ENCODE assay signal across 8 cellular contexts in the genomic region with DNA sequence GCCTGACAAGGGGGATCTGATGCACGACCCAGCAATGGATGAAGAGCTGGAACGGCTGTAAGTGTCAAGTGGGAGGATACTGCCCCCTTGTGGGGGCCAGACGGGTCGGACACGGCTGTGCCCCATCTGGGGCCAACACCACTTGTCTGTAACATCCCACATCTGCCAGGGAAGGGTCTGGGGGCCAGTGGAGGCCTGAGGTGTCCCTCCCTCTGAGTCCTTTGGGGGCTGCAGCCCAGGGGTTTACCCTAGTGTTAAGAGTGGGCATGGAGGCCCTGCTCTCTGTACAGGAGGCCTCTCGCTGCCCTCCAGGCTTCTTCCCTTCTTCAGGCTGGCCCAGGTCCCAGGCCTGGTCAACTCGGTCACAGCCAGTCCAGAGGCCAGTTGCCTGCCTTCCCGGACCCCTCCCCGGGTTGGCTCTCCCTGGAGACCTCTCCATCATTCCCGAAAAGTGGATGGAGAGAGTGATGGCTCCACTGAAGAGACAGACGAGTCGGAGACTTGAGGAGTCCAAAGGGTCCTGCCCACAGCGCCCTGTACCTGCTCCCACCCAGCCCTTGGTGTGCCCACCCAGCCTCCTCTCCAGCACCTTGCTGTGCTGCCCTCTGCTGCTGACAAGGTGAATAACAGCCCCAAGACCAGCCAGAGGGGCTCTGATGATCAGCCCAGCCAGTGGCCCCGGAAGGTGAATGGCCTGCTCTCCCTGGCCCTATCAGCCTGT. TPM values are rescaled to one million over a fixed set of nuclear protein-coding genes. Genes with fewer than 3 reads are reported as not detected.
DNase-seq lines count a peak whose midpoint lies in the region; ATAC-seq and TF ChIP-seq lines count a peak whose summit lies in the region.

No MANE protein-coding gene starts in this region.

- H3K4me1 ChIP-seq in RWPE2 (ENCODE audit: insufficient read depth, poor library complexity, severe bottlenecking): no peaks in the 10 kb centered on the region

- no peak for TF ChIP-seq EP300 in Ishikawa (IDR thresholded peaks at IDR 0.05; ENCODE audit: borderline replicate concordance)

- no peak overlapping the region for H3K4me3 ChIP-seq in RWPE2 (ENCODE audit: severe bottlenecking)

- CTCF ChIA-PET in activated naive CD4-positive, alpha-beta T cell treated with anti-CD3 and anti-CD28 coated beads, Interleukin-2, amount 10 ng/mL, durations not matched to agents 7 days and 5 days (lab: Charles Lee): interaction anchor here (0.6 to 3.9 kb wide), 10 partner anchors 9 to 342 kb away, joined by 3 to 16 read pairs (median 3); no protein-coding TSS in a partner anchor

- H3K9me3 Mint-ChIP-seq in activated naive CD4-positive, alpha-beta T cell treated with anti-CD3 and anti-CD28 coated beads, Interleukin-2, amount 10 ng/mL, durations not matched to agents 7 days and 5 days: no peaks in the 10 kb centered on the region

- no peaks in the 10 kb centered on the region for H3K27me3 ChIP-seq in RWPE2 (ENCODE audit: insufficient read depth, poor library complexity, severe bottlenecking)

- H3K9me3 ChIP-seq in RWPE2 (ENCODE audit: severe bottlenecking): no peaks in the 10 kb centered on the region

- H3K27ac ChIP-seq in RWPE2 (ENCODE audit: poor library complexity, severe bottlenecking): no peak overlapping the region

- H3K27me3 Mint-ChIP-seq in activated naive CD4-positive, alpha-beta T cell treated with anti-CD3 and anti-CD28 coated beads, Interleukin-2, amount 10 ng/mL, durations not matched to agents 7 days and 5 days: no peaks in the 10 kb centered on the region

- in situ Hi-C loops in ACHN (cut with HindIII; ENCODE audit: low pct_ligation_motif_present, low pct_unique_long_range_greater_than_20kb, low sequenced_read_pairs): no loop called here

- TF ChIP-seq CTCF in RWPE2 (IDR thresholded peaks at IDR 0.05; ENCODE audit: poor library complexity, severe bottlenecking): peak; percentile 70

- ATAC-seq in GM18511 (IDR thresholded peaks at IDR 0.05; ENCODE audit: unreplicated experiment) (peak; percentile 73), RWPE2 (ENCODE audit: low read depth) (peak; percentile 54)

- H3K27ac Mint-ChIP-seq in activated naive CD4-positive, alpha-beta T cell treated with anti-CD3 and anti-CD28 coated beads, Interleukin-2, amount 10 ng/mL, durations not matched to agents 7 days and 5 days: peak overlapping the region; percentile 45

- DNase-seq in ACHN (peak; percentile 66), RWPE2 (ENCODE audit: low spot score) (no peak), glomerular visceral epithelial cell (ENCODE audit: extremely low spot score) (peak; percentile 69), pons (ENCODE audit: low spot score) (peak; percentile 81), occipital lobe (lab: John Stamatoyannopoulos, UW) (no peak)
- peak; percentile 74 for DNase-seq in activated naive CD4-positive, alpha-beta T cell treated with anti-CD3 and anti-CD28 coated beads, Interleukin-2, amount 10 ng/mL, durations not matched to agents 7 days and 5 days

- peak; percentile 58 for TF ChIP-seq RAD21 in Ishikawa (IDR thresholded peaks at IDR 0.05; ENCODE audit: low read depth)

- H3K36me3 Mint-ChIP-seq in activated naive CD4-positive, alpha-beta T cell treated with anti-CD3 and anti-CD28 coated beads, Interleukin-2, amount 10 ng/mL, durations not matched to agents 7 days and 5 days: peaks cover 13% of the 10 kb centered on the region

- peaks cover 22% of the 10 kb centered on the region for H3K36me3 ChIP-seq in RWPE2 (ENCODE audit: low read depth)

- H3K4me3 Mint-ChIP-seq in activated naive CD4-positive, alpha-beta T cell treated with anti-CD3 and anti-CD28 coated beads, Interleukin-2, amount 10 ng/mL, durations not matched to agents 7 days and 5 days: no peak overlapping the region

- peaks cover 6% of the 10 kb centered on the region for H3K4me1 Mint-ChIP-seq in activated naive CD4-positive, alpha-beta T cell treated with anti-CD3 and anti-CD28 coated beads, Interleukin-2, amount 10 ng/mL, durations not matched to agents 7 days and 5 days

TF ChIP-seq in Ishikawa, 13 proteins besides CTCF, POLR2A, EP300 and RAD21:
- TF ChIP-seq CEBPB (IDR thresholded peaks at IDR 0.05): no peak
- no peak for TF ChIP-seq TCF12 (IDR thresholded peaks at IDR 0.05; ENCODE audit: low read depth)
- peak; percentile 28; the same call in 1 of the 2 replicates for TF ChIP-seq ZBTB7A (IDR thresholded peaks at IDR 0.05; ENCODE audit: low read depth)
- TF ChIP-seq YY1 (IDR thresholded peaks at IDR 0.05; ENCODE audit: low read depth): no peak
- TF ChIP-seq, protein P1, sequence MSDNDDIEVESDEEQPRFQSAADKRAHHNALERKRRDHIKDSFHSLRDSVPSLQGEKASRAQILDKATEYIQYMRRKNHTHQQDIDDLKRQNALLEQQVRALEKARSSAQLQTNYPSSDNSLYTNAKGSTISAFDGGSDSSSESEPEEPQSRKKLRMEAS (IDR thresholded peaks at IDR 0.05): no peak
TF ChIP-seq in Ishikawa: peak in this region for 1.

RNA-seq across cellular contexts. Expression of a gene that starts 15.4 kb away (rescaled TPM):
- 110 TPM for total RNA-seq in occipital lobe

RNA-seq across cellular contexts. Expression of a gene that starts 24.9 kb away (rescaled TPM):
- total RNA-seq in occipital lobe: 3.9 TPM

RNA-seq across cellular contexts. Expression of a gene that starts 53.5 kb away (rescaled TPM):
- 5.5 TPM for total RNA-seq in occipital lobe

Comparison
In these comparisons a context has a peak if more than half of its experiments do, and no peak if none do; other contexts are left out.
1. DNase-seq: peak in ACHN (single experiment), activated naive CD4-positive, alpha-beta T cell treated with anti-CD3 and anti-CD28 coated beads, Interleukin-2, amount 10 ng/mL, durations not matched to agents 7 days and 5 days (single experiment), glomerular visceral epithelial cell (single experiment) and pons (single experiment); none in RWPE2 (single experiment) and occipital lobe (single experiment).